15 cellular contexts compared by ENCODE assay signal in the genomic region with DNA sequence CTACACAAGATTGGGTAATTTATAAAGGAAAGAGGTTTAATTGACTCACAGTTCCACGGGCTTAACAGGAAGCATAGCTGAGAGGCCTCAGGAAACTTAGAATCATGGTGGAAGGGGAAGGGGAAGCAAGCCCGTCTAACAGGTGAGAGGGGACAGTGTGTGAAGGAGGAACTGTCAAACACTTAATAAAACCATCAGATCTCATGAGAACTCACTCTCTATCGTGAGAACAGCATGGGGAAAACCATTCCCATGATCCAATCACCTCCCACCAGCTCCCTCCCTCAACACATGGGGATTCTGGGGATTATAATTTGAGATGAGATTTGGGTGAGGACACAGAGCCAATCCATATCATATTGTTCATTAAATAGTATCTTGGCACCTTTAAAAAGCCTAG. TPM values are rescaled to one million over a fixed set of nuclear protein-coding genes. Genes with fewer than 3 reads are reported as not detected.
DNase-seq lines count a peak whose midpoint lies in the region; ATAC-seq and TF ChIP-seq lines count a peak whose summit lies in the region.
"Had no signal": no experiment of that assay in that cellular context is flagged by ENCODE, and none has a peak within 500 bp of the region (broad histone marks: within the 10 kb centered on the region; RNA-seq: fewer than 3 reads in every experiment).

No MANE protein-coding gene starts in this region.

- H3K27me3 ChIP-seq in HCT116 (ENCODE audit: insufficient read depth, low read length), result no peaks in the 10 kb centered on the region
- no peaks in the 10 kb centered on the region for H3K27me3 ChIP-seq in osteoblast (ENCODE audit: insufficient read depth, low read length)
- H3K27me3 ChIP-seq: testis had no signal

- BruUV-seq in HCT116 (replicated peaks; lab: Mats Ljungman, UMichigan), result no TSS peak

- no peak for TF ChIP-seq POLR2A in HCT116 (IDR thresholded peaks at IDR 0.05; ENCODE audit: borderline replicate concordance, extremely low read depth, insufficient read depth, insufficient read length)

- peak overlapping the region in 1 of 2 experiments; percentile 15; a peak in 1 of 4 replicates for H3K4me3 ChIP-seq in HCT116 (replicated peaks in 1 of 2; ENCODE audit: low read depth in 1 of 2, low read length in 2 of 2)
- H3K4me3 ChIP-seq in osteoblast (ENCODE audit: insufficient read depth, low read length), result peak overlapping the region; percentile 22
- H3K4me3 ChIP-seq: mucosa of descending colon, testis had no signal

- intact Hi-C loops in HCT116 (cut with micrococcal nuclease), result no loop called here

- H2AFZ ChIP-seq in HCT116 (ENCODE audit: low read depth, low read length, poor library complexity, severe bottlenecking) (no peak overlapping the region), osteoblast (ENCODE audit: low read length) (no peak overlapping the region)
- H2AFZ ChIP-seq: parathyroid adenoma had no signal

- H3K9me3 ChIP-seq in HCT116 (ENCODE audit: control insufficient read depth in 1 of 2, insufficient read depth in 1 of 2, low read depth in 1 of 2, low read length in 2 of 2) (peaks cover 4 to 11% of the 10 kb centered on the region in 2 experiments; a peak in 2 of 4 replicates), osteoblast (ENCODE audit: low read depth, low read length) (no peaks in the 10 kb centered on the region)
- H3K9me3 ChIP-seq: mucosa of descending colon, testis had no signal

- no peak overlapping the region for H3K9ac ChIP-seq in HCT116 (ENCODE audit: low read length)
- H3K9ac ChIP-seq: parathyroid adenoma had no signal

- ATAC-seq in GM18861 (IDR thresholded peaks at IDR 0.05; ENCODE audit: unreplicated experiment) (peak; percentile 17), HCT116 (peak; percentile 37), HG03460 (IDR thresholded peaks at IDR 0.05; ENCODE audit: unreplicated experiment) (peak; percentile 25), HG03521 (IDR thresholded peaks at IDR 0.05; ENCODE audit: unreplicated experiment) (no peak)

- H3K4me2 ChIP-seq in HCT116 (ENCODE audit: low read length), result peak overlapping the region; percentile 45
- H3K4me2 ChIP-seq in osteoblast (ENCODE audit: insufficient read depth, low read length), result peak overlapping the region; percentile 64

- DNase-seq in HCT116 (ENCODE audit: low read depth, low spot score) (no peak), osteoblast (ENCODE audit: insufficient read length, low spot score, missing footprints) (no peak), NCI-H524 treated with DMSO at 0.1 percent for 48 hours (lab: John Stamatoyannopoulos, UW) (no peak), hypothalamus (lab: John Stamatoyannopoulos, UW) (no peak)
- DNase-seq in activated CD8-positive, alpha-beta memory T cell treated with anti-CD3 and anti-CD28 coated beads for 24 hours, result no peak
- DNase-seq: caudate nucleus, DMS 273 treated with DMSO at 0.1 percent for 48 hours, mucosa of descending colon, NCI-H1417 treated with DMSO at 0.1 percent for 48 hours, SW 1271, testis had no signal

- H4K20me1 ChIP-seq in HCT116 (ENCODE audit: insufficient read depth) (peaks cover under 1% of the 10 kb centered on the region; the same call in 1 of the 2 replicates), osteoblast (ENCODE audit: insufficient read depth, low read length) (no peaks in the 10 kb centered on the region)

- TF ChIP-seq RAD21 in HCT116 (IDR thresholded peaks at IDR 0.05; ENCODE audit: low read depth), result no peak

- POLR2A ChIA-PET in HCT116 (lab: Charles Lee), result no interaction called here

- H3K27ac ChIP-seq in HCT116 (ENCODE audit: low read depth, low read length) (peak overlapping the region; percentile 51), osteoblast (ENCODE audit: low read depth, low read length) (peak overlapping the region; percentile 84)
- H3K27ac ChIP-seq: parathyroid adenoma, testis had no signal

- peaks cover 16 to 43% of the 10 kb centered on the region in 2 experiments; a peak in 3 of 4 replicates for H3K4me1 ChIP-seq in HCT116 (ENCODE audit: control insufficient read depth in 1 of 2, insufficient read depth in 2 of 2, low read length in 2 of 2)
- H3K4me1 ChIP-seq in osteoblast (ENCODE audit: insufficient read depth, low read length), result peaks cover 23% of the 10 kb centered on the region
- H3K4me1 ChIP-seq: parathyroid adenoma, testis had no signal

- H3K36me3 ChIP-seq in HCT116 (ENCODE audit: control insufficient read depth in 1 of 2, insufficient read depth in 2 of 2, low read length in 2 of 2) (no peaks in the 10 kb centered on the region), osteoblast (ENCODE audit: insufficient read depth, low read length) (no peaks in the 10 kb centered on the region)

- RAD21 ChIA-PET in HCT116 (lab: Charles Lee; ENCODE audit: low non-redundant PET in 1 of 2, low total read pairs in 2 of 2, uncharacterized antibody in 2 of 2, unreplicated experiment in 2 of 2), result no interaction called here

- no peaks in the 10 kb centered on the region for H3K9me2 ChIP-seq in HCT116 (ENCODE audit: insufficient read depth)

- TF ChIP-seq CTCF in HCT116 (IDR thresholded peaks at IDR 0.05 in 2 of 3, conservative IDR thresholded peaks at IDR 0.05 in 1 of 3; ENCODE audit: borderline replicate concordance in 1 of 3, insufficient read depth in 1 of 3, low read depth in 2 of 3, low read length in 2 of 3) (no peak), osteoblast (IDR thresholded peaks at IDR 0.05; ENCODE audit: extremely low read depth, low read depth, low read length) (no peak)

- CTCF ChIA-PET in HCT116 (lab: Charles Lee), result interaction anchor here (1.5 kb wide), 1 partner anchor 40 kb away, joined by 3 read pairs; no protein-coding TSS in a partner anchor

- H3K79me2 ChIP-seq in HCT116 (ENCODE audit: insufficient read depth, low read length), result peaks cover 94% of the 10 kb centered on the region
- peaks cover 97% of the 10 kb centered on the region for H3K79me2 ChIP-seq in osteoblast (ENCODE audit: insufficient read depth, low read length)
- H3K79me2 ChIP-seq: parathyroid adenoma had no signal

TF ChIP-seq in HCT116, 20 proteins besides CTCF, POLR2A, EP300 and RAD21 (continues in another document):
- no peak for TF ChIP-seq ELF1 (IDR thresholded peaks at IDR 0.05; ENCODE audit: borderline replicate concordance, low read depth)
- no peak for TF ChIP-seq ZFX (IDR thresholded peaks at IDR 0.05)
- TF ChIP-seq EZH2phosphoT487 (IDR thresholded peaks at IDR 0.05; ENCODE audit: borderline replicate concordance), result no peak
- TF ChIP-seq CBX3 (IDR thresholded peaks at IDR 0.05; ENCODE audit: low read depth), result no peak
- TF ChIP-seq CEBPB (IDR thresholded peaks at IDR 0.05; ENCODE audit: low read depth), result no peak
- no peak for TF ChIP-seq YY1 (IDR thresholded peaks at IDR 0.05; ENCODE audit: extremely low read depth, insufficient replicate concordance, low read depth, low read length)
- no peak for TF ChIP-seq REST (IDR thresholded peaks at IDR 0.05; ENCODE audit: low read depth)
- TF ChIP-seq SP1 (IDR thresholded peaks at IDR 0.05; ENCODE audit: low read depth), result no peak
- no peak for TF ChIP-seq POLR2AphosphoS5 (IDR thresholded peaks at IDR 0.05; ENCODE audit: low read depth, low read length)
- TF ChIP-seq ATF3 (IDR thresholded peaks at IDR 0.05), result no peak
- TF ChIP-seq EGR1 (IDR thresholded peaks at IDR 0.05; ENCODE audit: low read depth), result no peak
- TF ChIP-seq, protein P1, sequence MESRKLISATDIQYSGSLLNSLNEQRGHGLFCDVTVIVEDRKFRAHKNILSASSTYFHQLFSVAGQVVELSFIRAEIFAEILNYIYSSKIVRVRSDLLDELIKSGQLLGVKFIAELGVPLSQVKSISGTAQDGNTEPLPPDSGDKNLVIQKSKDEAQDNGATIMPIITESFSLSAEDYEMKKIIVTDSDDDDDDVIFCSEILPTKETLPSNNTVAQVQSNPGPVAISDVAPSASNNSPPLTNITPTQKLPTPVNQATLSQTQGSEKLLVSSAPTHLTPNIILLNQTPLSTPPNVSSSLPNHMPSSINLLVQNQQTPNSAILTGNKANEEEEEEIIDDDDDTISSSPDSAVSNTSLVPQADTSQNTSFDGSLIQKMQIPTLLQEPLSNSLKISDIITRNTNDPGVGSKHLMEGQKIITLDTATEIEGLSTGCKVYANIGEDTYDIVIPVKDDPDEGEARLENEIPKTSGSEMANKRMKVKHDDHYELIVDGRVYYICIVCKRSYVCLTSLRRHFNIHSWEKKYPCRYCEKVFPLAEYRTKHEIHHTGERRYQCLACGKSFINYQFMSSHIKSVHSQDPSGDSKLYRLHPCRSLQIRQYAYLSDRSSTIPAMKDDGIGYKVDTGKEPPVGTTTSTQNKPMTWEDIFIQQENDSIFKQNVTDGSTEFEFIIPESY (IDR thresholded peaks at IDR 0.05; ENCODE audit: extremely low read depth, insufficient replicate concordance, low read length), result no peak
- no peak for TF ChIP-seq EZH2 (IDR thresholded peaks at IDR 0.05)
- no peak for TF ChIP-seq ZNF274 (IDR thresholded peaks at IDR 0.05; ENCODE audit: low read depth, low read length)

RNA-seq across cellular contexts. Expression of gene EPS8, which starts 56.1 kb away (rescaled TPM):
- total RNA-seq in HCT116 (2021; ENCODE audit: unreplicated experiment), result 49.9 TPM
- polyA plus RNA-seq in HCT116 (2012), result 49.7 and 61.6 TPM in 2 replicates
- 139 and 160 TPM in 2 replicates for total RNA-seq in osteoblast
